Comparison of ENCODE assay signal across 1 cellular context in genomic region chr21:37564341-37564923, GRCh38.
TF ChIP-seq lines count a peak whose summit lies in the region.

No MANE protein-coding gene starts in this region.

TF ChIP-seq in SK-N-SH, 30 proteins besides CTCF, POLR2A, EP300 and RAD21 (continued from another document):
- TF ChIP-seq RFX5 (IDR thresholded peaks at IDR 0.05; ENCODE audit: low read length) (peak; percentile 62; the same call in 1 of the 2 replicates), IRF3 (IDR thresholded peaks at IDR 0.05; ENCODE audit: low read depth, low read length) (no peak), FOSL2 (IDR thresholded peaks at IDR 0.05; ENCODE audit: borderline replicate concordance, low read depth) (peak; percentile 94), REST (IDR thresholded peaks at IDR 0.05; ENCODE audit: low read depth, low read length) (no peak), TAF1 (IDR thresholded peaks at IDR 0.05; ENCODE audit: borderline replicate concordance, low read depth, low read length) (0 out of 2 replicates have a peak, but pooled peaks have one; percentile 26), MAX (IDR thresholded peaks at IDR 0.05; ENCODE audit: low read depth) (peak; percentile 86), PBX3 (IDR thresholded peaks at IDR 0.05) (peak; percentile 66), MEF2A (IDR thresholded peaks at IDR 0.05; ENCODE audit: borderline replicate concordance, low read depth) (no peak), GATA2 (CRISPR knock-in tag; IDR thresholded peaks at IDR 0.05) (no peak), USF1 (IDR thresholded peaks at IDR 0.05; ENCODE audit: borderline replicate concordance, low read depth) (no peak; the same call in 1 of the 2 replicates), FOXM1 (IDR thresholded peaks at IDR 0.05; ENCODE audit: low read depth) (no peak), RXRA (IDR thresholded peaks at IDR 0.05; ENCODE audit: borderline replicate concordance, low read depth) (peak; percentile 32; the same call in 1 of the 2 replicates)
